Comparison of ENCODE assay signal across 20 cellular contexts in the genomic region with DNA sequence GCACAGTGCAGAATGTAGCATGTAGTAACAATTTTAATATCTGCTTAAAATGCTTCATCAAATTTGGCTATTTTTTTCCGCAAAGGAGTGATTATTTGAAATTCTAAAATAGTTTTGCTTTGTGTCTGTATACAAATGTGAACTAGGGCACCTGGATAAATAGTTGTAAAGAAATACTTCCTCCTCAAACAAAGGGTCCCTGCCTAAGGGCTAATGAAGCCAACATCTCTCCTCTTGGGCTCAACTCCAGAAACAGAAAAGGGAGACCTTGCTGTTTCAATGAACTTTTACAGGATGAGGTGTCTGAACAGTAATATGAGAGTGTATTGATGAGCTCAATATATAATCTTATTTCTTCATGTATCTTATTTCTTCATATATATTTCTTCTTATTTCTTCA.
"Had no signal": no experiment of that assay in that cellular context is flagged by ENCODE, and none has a peak within 500 bp of the region (broad histone marks: within the 10 kb centered on the region; RNA-seq: fewer than 3 reads in every experiment).

No MANE protein-coding gene starts in this region.

- FAIRE-seq: TTC549 had no signal

- DNase-seq: activated CD4-positive, alpha-beta memory T cell treated with anti-CD3 and anti-CD28 coated beads, Interleukin-2, amount 10 ng/mL, durations not matched to agents 7 days and 5 days; activated CD4-positive, alpha-beta T cell treated with anti-CD3 and anti-CD28 coated beads for 36 hours; activated CD4-positive, alpha-beta T cell treated with anti-CD3 and anti-CD28 coated beads, Interleukin-2, amount 50 U/mL, for 1 hour; activated CD4-positive, CD25-positive, alpha-beta regulatory T cell; activated CD8-positive, alpha-beta memory T cell treated with anti-CD3 and anti-CD28 coated beads, Interleukin-2, amount 50 U/mL, for 4 hours; activated naive CD4-positive, alpha-beta T cell treated with anti-CD3 and anti-CD28 coated beads, Interleukin-2, amount 50 U/mL, for 16 hours; activated naive CD8-positive, alpha-beta T cell treated with anti-CD3 and anti-CD28 coated beads, Interleukin-2, amount 10 ng/mL, durations not matched to agents 7 days and 5 days; activated T-cell treated with anti-CD3 and anti-CD28 coated beads, Interleukin-2, amount 50 U/mL, for 72 hours; anterior cingulate cortex; caudate nucleus; Kasumi-1; NCI-H1105 treated with DMSO at 0.1 percent for 48 hours; NCI-H1436 treated with DMSO at 0.1 percent for 48 hours; NCI-H2029 treated with DMSO at 0.1 percent for 48 hours; NCI-H446; NCI-H748 treated with DMSO at 0.1 percent for 48 hours; T-cell; T-helper 2 cell; T1000 had no signal
